1 cellular context compared by ENCODE assay signal in genomic region chr15:29589975-29590374, GRCh38.
TF ChIP-seq lines count a peak whose summit lies in the region.

No MANE protein-coding gene starts in this region.

TF ChIP-seq in GM23338, 12 proteins besides CTCF, POLR2A, EP300 and RAD21 (continued from another document):
- TF ChIP-seq ZNF462 (CRISPR knock-in tag; IDR thresholded peaks at IDR 0.05), result no peak
